ENCODE assay signal across 8 cellular contexts in the genomic region with DNA sequence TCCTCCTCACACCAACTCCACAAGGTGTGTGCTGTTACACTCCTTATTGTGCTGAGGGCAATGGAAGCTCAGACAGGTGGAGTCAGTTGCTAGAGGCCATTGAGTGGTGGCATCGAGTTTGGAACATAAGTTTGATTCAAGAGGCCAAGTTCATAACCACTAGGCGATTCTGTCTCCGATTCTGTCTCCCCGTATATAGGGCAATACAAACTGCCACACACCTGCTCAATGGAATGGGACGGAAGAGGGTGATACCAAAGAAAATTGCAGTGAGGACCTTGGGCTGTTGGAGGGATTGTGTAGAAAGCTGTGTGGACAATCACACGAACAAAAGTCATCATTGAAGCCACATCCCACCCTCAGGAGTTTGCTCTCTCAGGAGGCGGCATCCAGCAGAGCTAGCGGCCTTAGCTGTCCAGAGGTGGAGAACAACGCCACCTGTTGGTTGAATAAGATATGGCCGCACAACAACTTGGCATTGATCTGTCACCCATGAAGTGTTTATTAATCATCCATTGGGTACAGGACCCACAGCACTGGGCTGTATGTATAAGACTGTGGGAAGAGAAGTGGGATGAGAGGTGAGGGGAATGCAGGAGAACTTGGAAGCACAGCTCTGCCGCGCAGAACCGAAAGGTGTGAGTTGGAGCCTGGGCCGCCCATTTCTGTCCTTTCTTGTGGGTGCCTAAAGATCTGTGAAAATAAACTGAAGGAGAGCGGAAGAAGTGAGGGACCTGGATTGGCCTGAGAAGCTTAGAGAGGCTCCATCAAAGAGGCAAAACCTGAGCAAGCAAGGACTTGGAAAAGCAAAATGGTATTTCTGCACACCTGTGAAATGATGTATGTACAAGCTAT.
DNase-seq lines count a peak whose midpoint lies in the region; TF ChIP-seq lines count a peak whose summit lies in the region.

No MANE protein-coding gene starts in this region.

- no peak overlapping the region for H3K27ac ChIP-seq in caudate nucleus (ENCODE audit: low read depth, low read length)

- DNase-seq in EL, result peak; percentile 69
- DNase-seq in HEK293T (ENCODE audit: extremely low spot score), result peak; percentile 79
- DNase-seq in NCI-H2029 (lab: John Stamatoyannopoulos, UW), result peak; percentile 62
- peak; percentile 57 for DNase-seq in UCSD-AML1 (lab: John Stamatoyannopoulos, UW; ENCODE audit: unreplicated experiment)
- DNase-seq in caudate nucleus (lab: John Stamatoyannopoulos, UW), result peak in 45 of 61 donors; percentile 4 to 75 (median 33)
- DNase-seq in left kidney (ENCODE audit: low read depth, low spot score), result peak; percentile 90
- DNase-seq in stimulated activated CD4-positive, alpha-beta T cell treated with anti-CD3 and anti-CD28 coated beads, Interleukin-4, amount 100 ng/mL, for 1 hour, result peak; percentile 40
- DNase-seq in GF-D8 (lab: John Stamatoyannopoulos, UW), result no peak

- CTCF ChIA-PET in HEK293T (lab: Yijun Ruan, JAX), result interaction anchor here (0.6 to 11.4 kb wide), 17 partner anchors 9 to 339 kb away, joined by 3 to 450 read pairs (median 6); partner anchors contain the start of genes NEUROG1 and TIFAB

- POLR2A ChIA-PET in HEK293T (lab: Yijun Ruan, JAX), result interaction anchor here (1.0 to 5.3 kb wide), 2 partner anchors 86 to 94 kb away, joined by 4 to 25 read pairs; no protein-coding TSS in a partner anchor

TF ChIP-seq in HEK293T, 16 proteins besides CTCF, POLR2A, EP300 and RAD21:
- no peak for TF ChIP-seq FOXM1 (IDR thresholded peaks at IDR 0.05; ENCODE audit: borderline replicate concordance)
- TF ChIP-seq, protein P1, sequence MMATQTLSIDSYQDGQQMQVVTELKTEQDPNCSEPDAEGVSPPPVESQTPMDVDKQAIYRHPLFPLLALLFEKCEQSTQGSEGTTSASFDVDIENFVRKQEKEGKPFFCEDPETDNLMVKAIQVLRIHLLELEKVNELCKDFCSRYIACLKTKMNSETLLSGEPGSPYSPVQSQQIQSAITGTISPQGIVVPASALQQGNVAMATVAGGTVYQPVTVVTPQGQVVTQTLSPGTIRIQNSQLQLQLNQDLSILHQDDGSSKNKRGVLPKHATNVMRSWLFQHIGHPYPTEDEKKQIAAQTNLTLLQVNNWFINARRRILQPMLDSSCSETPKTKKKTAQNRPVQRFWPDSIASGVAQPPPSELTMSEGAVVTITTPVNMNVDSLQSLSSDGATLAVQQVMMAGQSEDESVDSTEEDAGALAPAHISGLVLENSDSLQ (IDR thresholded peaks at IDR 0.05), result peak; percentile 74
- no peak for TF ChIP-seq HDGF (IDR thresholded peaks at IDR 0.05; ENCODE audit: borderline replicate concordance)
- TF ChIP-seq L3MBTL2 (conservative IDR thresholded peaks at IDR 0.05), result no peak
- no peak for TF ChIP-seq ELF4 (IDR thresholded peaks at IDR 0.05)
- TF ChIP-seq SP1 (IDR thresholded peaks at IDR 0.05), result no peak
